In genomic region chr1:51410568-51411460, GRCh38 we compare ENCODE assay signal across 19 cellular contexts.
DNase-seq lines count a peak whose midpoint lies in the region; ATAC-seq and TF ChIP-seq lines count a peak whose summit lies in the region.
"Had no signal": no experiment of that assay in that cellular context is flagged by ENCODE, and none has a peak within 500 bp of the region (broad histone marks: within the 10 kb centered on the region; RNA-seq: fewer than 3 reads in every experiment).

No MANE protein-coding gene starts in this region.

- peaks cover 0 to 3% (median 0%) of the 10 kb centered on the region in 3 donors for H3K9me3 Mint-ChIP-seq in IgD-negative memory B cell
- H3K9me3 Mint-ChIP-seq in endodermal cell = peaks cover 3% of the 10 kb centered on the region
- H3K9me3 Mint-ChIP-seq: activated naive CD8-positive, alpha-beta T cell treated with anti-CD3 and anti-CD28 coated beads, Interleukin-2, amount 10 ng/mL, durations not matched to agents 7 days and 5 days had no signal

- H3K4me1 Mint-ChIP-seq in IgD-negative memory B cell (peaks cover 0 to 4% (median 3%) of the 10 kb centered on the region in 3 donors), endodermal cell (no peaks in the 10 kb centered on the region)

- H3K9ac ChIP-seq in endodermal cell (ENCODE audit: extremely low read depth, low read length, poor library complexity, severe bottlenecking) (no peak overlapping the region), skeletal muscle tissue (ENCODE audit: low read depth in 1 of 3, low read length in 3 of 3) (peak overlapping the region in 1 of 3 donors; percentile 12)

- H3K27me3 ChIP-seq in endodermal cell (ENCODE audit: control insufficient read depth, insufficient read depth, low read length, poor library complexity, severe bottlenecking) = no peaks in the 10 kb centered on the region
- no peaks in the 10 kb centered on the region for H3K27me3 ChIP-seq in skeletal muscle tissue (ENCODE audit: control insufficient read depth in 3 of 3, insufficient read depth in 3 of 3, low read length in 3 of 3)
- H3K27me3 ChIP-seq: esophagus squamous epithelium, MG63, neutrophil, tibial artery had no signal

- H3K36me3 ChIP-seq in endodermal cell (ENCODE audit: control insufficient read depth, insufficient read depth, low read length) (peaks cover 32% of the 10 kb centered on the region), skeletal muscle tissue (ENCODE audit: control insufficient read depth in 3 of 3, insufficient read depth in 3 of 3, low read length in 3 of 3) (peaks cover 17 to 28% (median 22%) of the 10 kb centered on the region in 3 donors)

- H3K4me1 ChIP-seq in endodermal cell (ENCODE audit: control insufficient read depth, insufficient read depth, low read length) = no peaks in the 10 kb centered on the region
- H3K4me1 ChIP-seq in skeletal muscle tissue (ENCODE audit: control insufficient read depth in 3 of 3, insufficient read depth in 3 of 3, low read length in 3 of 3) = no peaks in the 10 kb centered on the region
- H3K4me1 ChIP-seq: esophagus squamous epithelium had no signal

- H3K27ac ChIP-seq in endodermal cell (ENCODE audit: low read depth, low read length) (no peak overlapping the region), skeletal muscle tissue (ENCODE audit: low read depth, low read length) (peak overlapping the region; percentile 5)
- H3K27ac ChIP-seq: esophagus squamous epithelium, neutrophil, VCaP had no signal

- H3K4me3 Mint-ChIP-seq in IgD-negative memory B cell = no peak overlapping the region
- H3K4me3 Mint-ChIP-seq in endodermal cell = no peak overlapping the region
- H3K4me3 Mint-ChIP-seq: activated naive CD8-positive, alpha-beta T cell treated with anti-CD3 and anti-CD28 coated beads, Interleukin-2, amount 10 ng/mL, durations not matched to agents 7 days and 5 days had no signal

- 88 to 95% methylated on average over 3 to 5 of the region's 5 CpGs for WGBS in endodermal cell (ENCODE audit: insufficient coverage in 1 of 2, insufficient read length in 1 of 2), 2 experiments

- H3K36me3 Mint-ChIP-seq in IgD-negative memory B cell = peaks cover 28% of the 10 kb centered on the region
- H3K36me3 Mint-ChIP-seq in endodermal cell (ENCODE audit: low read depth) = peaks cover 51% of the 10 kb centered on the region

- TF ChIP-seq CTCF in endodermal cell (conservative IDR thresholded peaks at IDR 0.05) = no peak

- peak overlapping the region in 2 of 3 donors; percentile 5 to 22 for H3K27ac Mint-ChIP-seq in IgD-negative memory B cell
- no peak overlapping the region for H3K27ac Mint-ChIP-seq in endodermal cell
- H3K27ac Mint-ChIP-seq: activated naive CD8-positive, alpha-beta T cell treated with anti-CD3 and anti-CD28 coated beads, Interleukin-2, amount 10 ng/mL, durations not matched to agents 7 days and 5 days had no signal

- DNase-seq in Right ventricle myocardium superior (no peak), Right ventricle myocardium inferior (ENCODE audit: missing footprints) (no peak), endodermal cell (no peak)
- DNase-seq: activated CD8-positive, alpha-beta memory T cell treated with anti-CD3 and anti-CD28 coated beads, Interleukin-2, amount 50 U/mL, for 48 hours; activated naive CD8-positive, alpha-beta T cell treated with anti-CD3 and anti-CD28 coated beads, Interleukin-2, amount 10 ng/mL, durations not matched to agents 7 days and 5 days; Calu3; cortex of kidney; esophagus squamous epithelium; mammary epithelial cell; MG63; NCI-H2081; tibial artery had no signal

- ATAC-seq in Right ventricle myocardium superior (ENCODE audit: poor library complexity) (peak; percentile 58), Right ventricle myocardium inferior (no peak), GM21576 (IDR thresholded peaks at IDR 0.05; ENCODE audit: unreplicated experiment) (no peak), HG03565 (IDR thresholded peaks at IDR 0.05; ENCODE audit: unreplicated experiment) (no peak), HG02885 (IDR thresholded peaks at IDR 0.05; ENCODE audit: poor library complexity, unreplicated experiment) (no peak)

- H3K27me3 Mint-ChIP-seq in IgD-negative memory B cell = no peaks in the 10 kb centered on the region
- no peaks in the 10 kb centered on the region for H3K27me3 Mint-ChIP-seq in endodermal cell (ENCODE audit: insufficient read depth)
- H3K27me3 Mint-ChIP-seq: activated naive CD8-positive, alpha-beta T cell treated with anti-CD3 and anti-CD28 coated beads, Interleukin-2, amount 10 ng/mL, durations not matched to agents 7 days and 5 days had no signal

- no peaks in the 10 kb centered on the region for H3K9me3 ChIP-seq in endodermal cell (ENCODE audit: control insufficient read depth, low read length)
- no peaks in the 10 kb centered on the region for H3K9me3 ChIP-seq in skeletal muscle tissue (ENCODE audit: control insufficient read depth in 3 of 3, low read length in 3 of 3)
- H3K9me3 ChIP-seq: esophagus squamous epithelium, MG63, neutrophil, tibial artery had no signal

- intact Hi-C loops in Right ventricle myocardium superior (cut with DNase I) (no loop called here), Right ventricle myocardium inferior (cut with DNase I) (no loop called here)

- H3K4me3 ChIP-seq in endodermal cell (ENCODE audit: low read length) (peak overlapping the region; percentile 5), skeletal muscle tissue (ENCODE audit: low read length in 3 of 3) (no peak overlapping the region)
- H3K4me3 ChIP-seq: esophagus squamous epithelium, MG63, tibial artery had no signal
